Comparison of ENCODE assay signal across 8 cellular contexts in the genomic region with DNA sequence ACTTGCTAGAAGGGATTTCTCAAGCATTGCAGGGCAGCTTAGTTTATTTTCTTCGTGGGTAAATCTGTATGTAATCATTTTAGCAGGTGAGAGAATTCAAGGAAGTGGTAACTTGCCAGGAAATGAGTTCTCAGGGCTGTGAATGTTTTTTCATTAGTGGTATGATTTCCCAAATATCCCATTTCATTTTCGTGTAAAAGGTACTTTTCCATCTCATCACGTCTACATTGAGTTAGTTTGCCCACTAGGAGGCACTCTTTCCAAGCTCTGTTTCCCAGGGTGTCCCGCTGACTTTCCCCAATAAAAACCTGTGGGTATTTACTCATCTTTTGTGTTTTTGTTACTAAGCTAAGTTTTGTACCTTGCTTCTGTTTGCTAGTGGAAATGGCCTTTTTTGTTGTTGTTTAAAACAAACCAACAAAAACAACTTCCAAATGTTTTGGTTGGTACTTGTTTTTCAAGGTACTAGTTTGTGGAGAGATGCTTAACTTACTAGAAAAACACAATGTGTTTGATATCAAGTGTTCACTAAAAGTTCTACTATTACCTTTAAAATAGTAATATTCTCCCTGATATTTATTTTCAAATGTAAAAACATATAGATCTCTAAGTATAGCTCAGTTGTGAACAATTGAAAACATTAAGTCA.
DNase-seq lines count a peak whose midpoint lies in the region; ATAC-seq and TF ChIP-seq lines count a peak whose summit lies in the region.

No MANE protein-coding gene starts in this region.

- TF ChIP-seq CTCF in psoas muscle (IDR thresholded peaks at IDR 0.05): peak; percentile 83

- H3K9me3 Mint-ChIP-seq in activated naive CD4-positive, alpha-beta T cell treated with anti-CD3 and anti-CD28 coated beads, Interleukin-2, amount 10 ng/mL, durations not matched to agents 7 days and 5 days: no peaks in the 10 kb centered on the region

- no peaks in the 10 kb centered on the region for H3K4me1 ChIP-seq in psoas muscle

- CTCF ChIA-PET in activated naive CD4-positive, alpha-beta T cell treated with anti-CD3 and anti-CD28 coated beads, Interleukin-2, amount 10 ng/mL, durations not matched to agents 7 days and 5 days (lab: Charles Lee): interaction anchor here (0.8 to 3.3 kb wide), 16 partner anchors 11 to 488 kb away, joined by 3 to 40 read pairs (median 3); no protein-coding TSS in a partner anchor

- no peaks in the 10 kb centered on the region for H3K27me3 Mint-ChIP-seq in activated naive CD4-positive, alpha-beta T cell treated with anti-CD3 and anti-CD28 coated beads, Interleukin-2, amount 10 ng/mL, durations not matched to agents 7 days and 5 days

- no peak overlapping the region for H3K27ac ChIP-seq in psoas muscle

- intact Hi-C loops in Right ventricle myocardium superior (cut with DNase I): loop anchor here (5.0 to 10.0 kb wide), 3 partner anchors 163 to 485 kb away; no protein-coding TSS in a partner anchor
- intact Hi-C loops in psoas muscle (cut with DNase I): loop anchor here (2.0 to 10.0 kb wide), 7 partner anchors 169 to 487 kb away; a partner anchor contains a TSS

- ATAC-seq in GM21619 (IDR thresholded peaks at IDR 0.05; ENCODE audit: unreplicated experiment) (peak; percentile 58), Right ventricle myocardium superior (ENCODE audit: poor library complexity) (peak; percentile 85), psoas muscle (peak in 3 of 4 donors; percentile 57 to 85 (median 65))

- H3K4me3 Mint-ChIP-seq in activated naive CD4-positive, alpha-beta T cell treated with anti-CD3 and anti-CD28 coated beads, Interleukin-2, amount 10 ng/mL, durations not matched to agents 7 days and 5 days: no peak overlapping the region

- H3K9me3 ChIP-seq in psoas muscle: no peaks in the 10 kb centered on the region

- peaks cover 0 to 2% (median 0%) of the 10 kb centered on the region in 3 donors for H3K27me3 ChIP-seq in psoas muscle (ENCODE audit: insufficient read depth in 3 of 3, low read length in 2 of 3)

- H3K27ac Mint-ChIP-seq in activated naive CD4-positive, alpha-beta T cell treated with anti-CD3 and anti-CD28 coated beads, Interleukin-2, amount 10 ng/mL, durations not matched to agents 7 days and 5 days: no peak overlapping the region

- no peak overlapping the region for H3K4me3 ChIP-seq in psoas muscle

- DNase-seq in NCI-H1105 treated with DMSO at 0.1 percent for 48 hours (lab: John Stamatoyannopoulos, UW) (peak; percentile 8), NCI-H1105 (lab: John Stamatoyannopoulos, UW) (no peak), NCI-H2029 treated with DMSO at 0.1 percent for 48 hours (lab: John Stamatoyannopoulos, UW) (peak; percentile 13), Right ventricle myocardium superior (no peak), psoas muscle (no peak), DMS114 treated with DMSO at 0.1 percent for 48 hours (lab: John Stamatoyannopoulos, UW; ENCODE audit: unreplicated experiment) (no peak)
- peak; percentile 39 for DNase-seq in activated naive CD4-positive, alpha-beta T cell treated with anti-CD3 and anti-CD28 coated beads, Interleukin-2, amount 10 ng/mL, durations not matched to agents 7 days and 5 days

- H3K36me3 Mint-ChIP-seq in activated naive CD4-positive, alpha-beta T cell treated with anti-CD3 and anti-CD28 coated beads, Interleukin-2, amount 10 ng/mL, durations not matched to agents 7 days and 5 days: no peaks in the 10 kb centered on the region

- 3 to 7% (median 5%) methylated on average over 4 of the region's 4 CpGs for WGBS in psoas muscle, 3 donors

- no peaks in the 10 kb centered on the region for H3K4me1 Mint-ChIP-seq in activated naive CD4-positive, alpha-beta T cell treated with anti-CD3 and anti-CD28 coated beads, Interleukin-2, amount 10 ng/mL, durations not matched to agents 7 days and 5 days

- H3K36me3 ChIP-seq in psoas muscle (ENCODE audit: insufficient read depth in 1 of 2, low read depth in 1 of 2): no peaks in the 10 kb centered on the region

Comparison
In these comparisons a context has a peak if more than half of its experiments do, and no peak if none do; other contexts are left out.
1. DNase-seq: peak in NCI-H1105 treated with DMSO at 0.1 percent for 48 hours (single experiment), NCI-H2029 treated with DMSO at 0.1 percent for 48 hours (single experiment) and activated naive CD4-positive, alpha-beta T cell treated with anti-CD3 and anti-CD28 coated beads, Interleukin-2, amount 10 ng/mL, durations not matched to agents 7 days and 5 days (single experiment); none in NCI-H1105 (single experiment), Right ventricle myocardium superior (single experiment), psoas muscle (0 of 2) and DMS114 treated with DMSO at 0.1 percent for 48 hours (single experiment).
2. Peak in every context shown above with its lines, with median percentiles within 50 percentile points of each other: ATAC-seq.